ENCODE assay signal across 9 cellular contexts in genomic region chr14:74501135-74501614, GRCh38. TPM values are rescaled to one million over a fixed set of nuclear protein-coding genes. Genes with fewer than 3 reads are reported as not detected.
DNase-seq lines count a peak whose midpoint lies in the region; ATAC-seq, FAIRE-seq and TF ChIP-seq lines count a peak whose summit lies in the region.
"Had no signal": no experiment of that assay in that cellular context is flagged by ENCODE, and none has a peak within 500 bp of the region (broad histone marks: within the 10 kb centered on the region; RNA-seq: fewer than 3 reads in every experiment).

No MANE protein-coding gene starts in this region.

- H3K27ac Mint-ChIP-seq in H9, result peak overlapping the region; percentile 93 to 98 (median 94); a peak in 6 of 7 replicates
- H3K27ac Mint-ChIP-seq in neural progenitor cell, result peak overlapping the region; percentile 89

- TF ChIP-seq CTCF in A549 (IDR thresholded peaks at IDR 0.05) (peak; percentile 56), H9 (conservative IDR thresholded peaks at IDR 0.05) (peak; percentile 82), fibroblast of mammary gland (conservative IDR thresholded peaks at IDR 0.05; ENCODE audit: control insufficient read depth, insufficient read depth, low read depth, low read length) (peak; percentile 90), neural progenitor cell (IDR thresholded peaks at IDR 0.05) (peak; percentile 73)

- H3K9me3 ChIP-seq in A549, result no peaks in the 10 kb centered on the region
- no peaks in the 10 kb centered on the region for H3K9me3 ChIP-seq in H9 (ENCODE audit: control insufficient read depth, low read depth, low read length)
- no peaks in the 10 kb centered on the region for H3K9me3 ChIP-seq in neural progenitor cell (ENCODE audit: low read depth)

- H3K4me3 Mint-ChIP-seq in H9 (peak overlapping the region in 1 of 2 experiments; percentile 62; a peak in 1 of 5 replicates), neural progenitor cell (peak overlapping the region; percentile 55)
- H3K4me3 Mint-ChIP-seq: activated naive CD8-positive, alpha-beta T cell had no signal

- H2BK15ac ChIP-seq in H9 (ENCODE audit: low read depth, low read length), result no peak overlapping the region

- no peak overlapping the region for H2BK20ac ChIP-seq in H9 (ENCODE audit: low read depth, low read length, poor library complexity, severe bottlenecking)

- H3K4ac ChIP-seq in H9 (ENCODE audit: low read depth, low read length), result no peak overlapping the region

- H2AK5ac ChIP-seq in H9 (ENCODE audit: insufficient read length, low read length), result no peak overlapping the region

- H3K18ac ChIP-seq in H9 (ENCODE audit: insufficient read length, low read depth, low read length), result peak overlapping the region; percentile 51

- H2BK5ac ChIP-seq in H9 (ENCODE audit: insufficient read length, low read length), result no peak overlapping the region

- peaks cover 12% of the 10 kb centered on the region; the same call in 2 of the 3 replicates for H3K4me1 ChIP-seq in A549
- no peaks in the 10 kb centered on the region; the same call in 1 of the 2 replicates for H3K4me1 ChIP-seq in H9 (ENCODE audit: insufficient read depth, low read length)
- H3K4me1 ChIP-seq in neural progenitor cell, result peaks cover 25% of the 10 kb centered on the region

- no peak overlapping the region for H2BK12ac ChIP-seq in H9 (ENCODE audit: insufficient read length, low read depth, low read length)

- H3K27me3 ChIP-seq in H9 (ENCODE audit: insufficient read depth, low read length) (no peaks in the 10 kb centered on the region), neural progenitor cell (no peaks in the 10 kb centered on the region)

- H3K4me1 Mint-ChIP-seq in H9 (peaks cover 31 to 38% of the 10 kb centered on the region in 2 experiments), neural progenitor cell (peaks cover 21% of the 10 kb centered on the region)

- H3F3A ChIP-seq in neural progenitor cell (ENCODE audit: low read depth), result peaks cover 40% of the 10 kb centered on the region

- DNase-seq in A549 (ENCODE audit: low read depth in 1 of 2, low spot score in 1 of 2), result peak; percentile 49 to 68
- peak; percentile 90 for DNase-seq in H9
- peak; percentile 36 for DNase-seq in OCI-M1 (lab: John Stamatoyannopoulos, UW)
- DNase-seq in fibroblast of mammary gland (ENCODE audit: low read depth), result peak; percentile 84
- peak; percentile 89 for DNase-seq in neural progenitor cell (ENCODE audit: low spot score)
- no peak for DNase-seq in T-helper 2 cell
- DNase-seq in GM19239 (ENCODE audit: insufficient read length, low spot score), result no peak

- H3K9me3 Mint-ChIP-seq in H9 (no peaks in the 10 kb centered on the region), neural progenitor cell (no peaks in the 10 kb centered on the region)

- no peaks in the 10 kb centered on the region for H3K79me2 ChIP-seq in H9 (ENCODE audit: insufficient read depth, low read length)
- H3K79me2 ChIP-seq in neural progenitor cell (ENCODE audit: low read depth), result peaks cover 4% of the 10 kb centered on the region

- FAIRE-seq in A549 (lab: Jason Lieb, UNC) (no peak), GM19239 (lab: Jason Lieb, UNC) (no peak)

- H3K36me3 Mint-ChIP-seq in H9 (ENCODE audit: insufficient read depth in 1 of 3, low read depth in 3 of 3) (peaks cover 1 to 5% (median 4%) of the 10 kb centered on the region in 3 experiments; a peak in 6 of 7 replicates), neural progenitor cell (peaks cover 2% of the 10 kb centered on the region)

- CTCF ChIA-PET in A549 (lab: Yijun Ruan, JAX), result interaction anchor here (0.6 to 6.8 kb wide), 27 partner anchors 9 to 360 kb away, joined by 3 to 62 read pairs (median 5); partner anchors contain the start of genes ISCA2, LTBP2, NPC2 and YLPM1

- H4K8ac ChIP-seq in H9 (replicated peaks; ENCODE audit: insufficient read length, low read depth, low read length), result no peak overlapping the region

- WGBS in A549 (ENCODE audit: missing lambda C conversion rate), result 72% methylated on average over 16 of the region's 16 CpGs
- WGBS in H9 (ENCODE audit: extremely low coverage, insufficient read length, low lambda C conversion rate), result no CpG with 5 or more reads among the region's 16 CpGs

- H3K23ac ChIP-seq in H9 (ENCODE audit: insufficient read length, low read depth, low read length), result no peak overlapping the region

- POLR2A ChIA-PET in A549 (lab: Yijun Ruan, JAX), result no interaction called here

- H3K4me3 ChIP-seq in A549, result no peak overlapping the region
- H3K4me3 ChIP-seq in fibroblast of mammary gland (ENCODE audit: control insufficient read depth, low read depth, low read length), result no peak overlapping the region
- no peak overlapping the region for H3K4me3 ChIP-seq in neural progenitor cell

- H3K4me2 ChIP-seq in A549 (no peak overlapping the region), H9 (ENCODE audit: insufficient read depth, insufficient read length, low read length) (no peak overlapping the region), neural progenitor cell (peak overlapping the region; percentile 50)

- no peaks in the 10 kb centered on the region for H4K20me1 ChIP-seq in H9 (ENCODE audit: control insufficient read depth, insufficient read depth, insufficient read length)
- peaks cover 6% of the 10 kb centered on the region for H4K20me1 ChIP-seq in neural progenitor cell (ENCODE audit: low read depth)

- H3K9ac ChIP-seq in H9 (ENCODE audit: extremely low read depth, insufficient read length, low read length) (no peak overlapping the region), neural progenitor cell (no peak overlapping the region)

- H3K23me2 ChIP-seq in H9 (ENCODE audit: insufficient read length, low read depth, low read length, poor library complexity, severe bottlenecking), result no peaks in the 10 kb centered on the region

- H3K27me3 Mint-ChIP-seq in H9 (ENCODE audit: low read depth) (no peaks in the 10 kb centered on the region), neural progenitor cell (ENCODE audit: insufficient read depth, low read depth) (peaks cover 4% of the 10 kb centered on the region)
- H3K27me3 Mint-ChIP-seq: activated naive CD8-positive, alpha-beta T cell had no signal

- H2BK120ac ChIP-seq in H9 (ENCODE audit: low read depth, low read length, poor library complexity, severe bottlenecking), result peak overlapping the region; percentile 87

- H3K27ac ChIP-seq in A549 (peak overlapping the region in 1 of 2 experiments; percentile 68; a peak in 2 of 6 replicates), H9 (ENCODE audit: insufficient read length, low read depth, low read length) (no peak overlapping the region), neural progenitor cell (peak overlapping the region; percentile 63)

- TF ChIP-seq RAD21 in A549 (conservative IDR thresholded peaks at IDR 0.05 in 1 of 2, IDR thresholded peaks at IDR 0.05 in 1 of 2), result peak; percentile 62 to 77

- peak overlapping the region; percentile 46; the same call in 1 of the 2 replicates for H3K14ac ChIP-seq in H9 (ENCODE audit: insufficient read depth, low read length)

- peaks cover under 1% of the 10 kb centered on the region for H3K36me3 ChIP-seq in neural progenitor cell

- no peak overlapping the region for H3K56ac ChIP-seq in H9 (ENCODE audit: insufficient read length, low read depth, low read length)

- H3T11ph ChIP-seq in H9 (ENCODE audit: low read length), result no peak overlapping the region

- no peak overlapping the region for H4K91ac ChIP-seq in H9 (ENCODE audit: insufficient read length, low read depth, low read length)

- no peak for TF ChIP-seq EP300 in A549 (IDR thresholded peaks at IDR 0.05)

- H3K79me1 ChIP-seq in H9 (ENCODE audit: insufficient read depth, low read depth, low read length, poor library complexity, severe bottlenecking), result no peaks in the 10 kb centered on the region

- no peak for TF ChIP-seq POLR2A in A549 (IDR thresholded peaks at IDR 0.05; ENCODE audit: low read length)

- H2AFZ ChIP-seq in H9 (ENCODE audit: low read length) (no peak overlapping the region), neural progenitor cell (replicated peaks) (no peak overlapping the region)

- ATAC-seq in A549 (peak; percentile 72 to 85), HG02885 (IDR thresholded peaks at IDR 0.05; ENCODE audit: poor library complexity, unreplicated experiment) (no peak)

- H4K5ac ChIP-seq in H9 (ENCODE audit: insufficient read length, low read depth, low read length), result no peak overlapping the region

RNA-seq across cellular contexts. Expression of gene ISCA2, which starts 7.6 kb away (rescaled TPM):
- polyA plus RNA-seq in A549 (2011; rRNA removed) (38.8 and 49.3 TPM in 2 replicates), A549 (2017; fragmentation: RNase III; extraction: RNeasy Plus Mini Kit Qiagen cat#74134 plus additional on column Dnase treatment) (41.3 to 48.8 TPM (median 45.8 TPM) in 3 replicates)
- 35.2 and 36.4 TPM in 2 replicates for polyA plus RNA-seq in A549 (2012; cell fraction: cytosol; rRNA removed)
- 8.7 and 10.9 TPM in 2 replicates for polyA plus RNA-seq in A549 (2012; cell fraction: nucleus; rRNA removed)
- polyA minus RNA-seq in A549 (2011; rRNA and poly(A)+ RNA removed), result 6.5 and 6.9 TPM in 2 replicates
- total RNA-seq in H9 (2021) (36.3 and 37.5 TPM in 2 replicates), neural progenitor cell (ENCODE audit: low replicate concordance) (45.5 and 47.0 TPM in 2 replicates)

RNA-seq across cellular contexts. Expression of gene NPC2, which starts 8.1 kb away (rescaled TPM):
- polyA plus RNA-seq in A549 (2011; rRNA removed) (97.7 and 124 TPM in 2 replicates), A549 (2017; fragmentation: RNase III; extraction: RNeasy Plus Mini Kit Qiagen cat#74134 plus additional on column Dnase treatment) (345 to 465 TPM (median 457 TPM) in 3 replicates)
- 284 and 295 TPM in 2 replicates for polyA plus RNA-seq in A549 (2012; cell fraction: cytosol; rRNA removed)
- polyA plus RNA-seq in A549 (2012; cell fraction: nucleus; rRNA removed), result 193 and 247 TPM in 2 replicates
- polyA minus RNA-seq in A549 (2011; rRNA and poly(A)+ RNA removed), result 67.1 and 90.8 TPM in 2 replicates
- total RNA-seq in H9 (2021) (133 and 137 TPM in 2 replicates), neural progenitor cell (ENCODE audit: low replicate concordance) (371 and 405 TPM in 2 replicates)

Comparison
In these comparisons a context has a peak if more than half of its experiments do, and no peak if none do; other contexts are left out.
1. DNase-seq: peak in A549 (2 of 2), H9 (single experiment), OCI-M1 (single experiment), fibroblast of mammary gland (single experiment) and neural progenitor cell (single experiment); none in T-helper 2 cell (0 of 5) and GM19239 (single experiment).
2. Peak in every context shown above with its lines, with median percentiles within 50 percentile points of each other: CTCF ChIP-seq.